ENCODE assay signal across 8 cellular contexts in the genomic region with DNA sequence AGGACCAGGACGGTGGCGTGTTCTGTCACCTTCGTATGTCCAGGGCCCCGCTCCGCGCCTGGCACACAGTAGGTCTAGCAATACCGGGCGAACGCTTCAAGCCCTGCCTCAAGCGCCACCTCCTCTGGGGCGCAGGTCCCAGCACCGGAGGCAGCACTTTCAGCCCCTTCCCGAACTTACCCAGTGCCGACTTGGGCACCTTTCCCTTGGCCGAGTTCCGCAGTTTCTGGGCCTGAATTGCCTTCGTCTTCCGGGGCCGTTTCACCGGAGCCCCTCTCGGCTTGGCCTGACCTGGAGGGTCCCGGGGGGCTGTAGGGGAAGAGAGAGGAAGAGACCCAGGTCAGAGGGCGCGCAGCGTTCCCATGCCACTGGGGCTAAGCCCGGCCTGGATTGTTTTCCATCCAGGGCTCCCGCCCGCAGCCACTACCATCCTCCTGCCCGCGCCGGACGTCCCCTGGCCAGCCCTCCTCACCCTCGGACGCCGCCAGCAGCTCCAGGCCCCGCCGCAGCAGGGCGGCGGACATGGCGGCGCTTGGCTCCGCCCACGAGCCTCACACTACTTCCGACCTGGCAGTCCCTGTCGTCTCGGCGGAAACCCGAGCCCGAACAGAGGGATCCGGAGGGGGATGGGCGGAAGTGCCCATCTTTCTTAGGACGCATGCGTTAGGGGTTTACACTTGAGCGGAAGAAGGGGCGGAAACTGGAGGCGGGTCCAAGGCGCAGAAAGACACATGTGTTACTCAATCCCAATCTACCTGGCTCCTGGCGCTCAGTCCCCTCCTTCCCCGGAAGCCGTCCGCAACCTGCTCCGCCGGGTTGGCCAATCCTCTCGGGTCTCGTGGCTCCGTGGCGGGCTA. TPM values are rescaled to one million over a fixed set of nuclear protein-coding genes. Genes with fewer than 3 reads are reported as not detected.
DNase-seq lines count a peak whose midpoint lies in the region; ATAC-seq, FAIRE-seq and TF ChIP-seq lines count a peak whose summit lies in the region.

A gene with protein sequence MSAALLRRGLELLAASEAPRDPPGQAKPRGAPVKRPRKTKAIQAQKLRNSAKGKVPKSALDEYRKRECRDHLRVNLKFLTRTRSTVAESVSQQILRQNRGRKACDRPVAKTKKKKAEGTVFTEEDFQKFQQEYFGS (minus strand): TSS at position 534 of the 857 bp plus-strand sequence. CDS start 10 bp downstream, at position 524.

- H3K4me3 ChIP-seq in GM12865 (ENCODE audit: low read depth, low read length) (peak within 1 kb of the TSS; percentile 95), adipocyte (ENCODE audit: low read length) (peak within 1 kb of the TSS; percentile 84), pancreas (peak within 1 kb of the TSS; percentile 81 to 91 (median 87)), tibial artery (peak within 1 kb of the TSS; percentile 79 to 94)

- peak; percentile 100 for DNase-seq in GM12865 (ENCODE audit: low read depth)
- DNase-seq in NCI-H1436 (lab: John Stamatoyannopoulos, UW), result peak; percentile 100
- DNase-seq in T follicular helper cell (ENCODE audit: low read depth), result peak; percentile 99
- peak; percentile 99 for DNase-seq in adipocyte (ENCODE audit: low read depth)
- peak; percentile 100 for DNase-seq in Right ventricle myocardium superior
- peak; percentile 95 to 100 (median 99) for DNase-seq in pancreas
- peak; percentile 99 to 100 for DNase-seq in tibial artery

- H3K9ac ChIP-seq in adipocyte (ENCODE audit: low read length), result peak within 1 kb of the TSS; percentile 97

- 0% methylated on average over 65 to 67 of the region's 67 CpGs for WGBS in pancreas, 2 donors

- H3K36me3 ChIP-seq in adipocyte (ENCODE audit: control insufficient read depth, insufficient read depth, low read length, severe bottlenecking), result peaks cover 27% of the 10 kb centered on the region
- peaks cover 0 to 5% (median 0%) of the 10 kb centered on the region in 3 donors for H3K36me3 ChIP-seq in pancreas
- H3K36me3 ChIP-seq in tibial artery, result peaks cover 0 to 35% (median 0%) of the 10 kb centered on the region in 3 donors

- intact Hi-C loops in Right ventricle myocardium superior (cut with DNase I), result no loop called here
- intact Hi-C loops in pancreas (cut with DNase I), result no loop called here
- intact Hi-C loops in tibial artery (cut with DNase I; ENCODE audit: low total_unique reads), result loop anchor here (10.0 kb wide), 1 partner anchor 812 kb away; a partner anchor contains a TSS

- peaks cover 7% of the 10 kb centered on the region for H3K27me3 ChIP-seq in adipocyte (replicated peaks; ENCODE audit: control insufficient read depth, insufficient read depth, low read length)
- no peaks in the 10 kb centered on the region for H3K27me3 ChIP-seq in pancreas
- H3K27me3 ChIP-seq in tibial artery, result no peaks in the 10 kb centered on the region

- ATAC-seq in HG02763 (IDR thresholded peaks at IDR 0.05; ENCODE audit: unreplicated experiment) (peak; percentile 70), Right ventricle myocardium superior (ENCODE audit: poor library complexity) (peak; percentile 92), pancreas (peak; percentile 83 to 90 (median 86))

- no peak for TF ChIP-seq CTCF in GM12865 (IDR thresholded peaks at IDR 0.05; ENCODE audit: insufficient read depth, low read depth, low read length, missing control alignments)
- no peak for TF ChIP-seq CTCF in pancreas (IDR thresholded peaks at IDR 0.05)
- TF ChIP-seq CTCF in tibial artery (IDR thresholded peaks at IDR 0.05), result no peak

- H3K27ac ChIP-seq in pancreas (peak within 1 kb of the TSS; percentile 74 to 95 (median 84)), tibial artery (peak within 1 kb of the TSS; percentile 90 to 97)

- no peaks in the 10 kb centered on the region for H3K9me3 ChIP-seq in adipocyte (ENCODE audit: control insufficient read depth, low read length)
- H3K9me3 ChIP-seq in pancreas, result no peaks in the 10 kb centered on the region
- H3K9me3 ChIP-seq in tibial artery, result no peaks in the 10 kb centered on the region

- H3K4me1 ChIP-seq in adipocyte (ENCODE audit: control insufficient read depth, insufficient read depth, low read length), result peaks cover 49% of the 10 kb centered on the region
- peaks cover 18 to 40% (median 25%) of the 10 kb centered on the region in 3 donors for H3K4me1 ChIP-seq in pancreas
- peaks cover 9 to 58% (median 51%) of the 10 kb centered on the region in 4 donors for H3K4me1 ChIP-seq in tibial artery

- FAIRE-seq in pancreas (lab: Jason Lieb, UNC), result peak; percentile 97

RNA-seq across cellular contexts. Expression of the gene that starts here (rescaled TPM):
- total RNA-seq in Right ventricle myocardium superior, result 59.0 TPM
- total RNA-seq in pancreas, result 10 to 100 TPM; 25.9 to 50.8 (median 33.7) TPM
- 100 to 1,000 TPM; 113 to 117 TPM for polyA plus RNA-seq in pancreas

Comparison
In these comparisons a context has a peak if more than half of its experiments do, and no peak if none do; other contexts are left out.
1. Peak in every context shown above with its lines: DNase-seq, ATAC-seq, H3K4me3 ChIP-seq and H3K27ac ChIP-seq.